ENCODE assay signal across 8 cellular contexts in the genomic region with DNA sequence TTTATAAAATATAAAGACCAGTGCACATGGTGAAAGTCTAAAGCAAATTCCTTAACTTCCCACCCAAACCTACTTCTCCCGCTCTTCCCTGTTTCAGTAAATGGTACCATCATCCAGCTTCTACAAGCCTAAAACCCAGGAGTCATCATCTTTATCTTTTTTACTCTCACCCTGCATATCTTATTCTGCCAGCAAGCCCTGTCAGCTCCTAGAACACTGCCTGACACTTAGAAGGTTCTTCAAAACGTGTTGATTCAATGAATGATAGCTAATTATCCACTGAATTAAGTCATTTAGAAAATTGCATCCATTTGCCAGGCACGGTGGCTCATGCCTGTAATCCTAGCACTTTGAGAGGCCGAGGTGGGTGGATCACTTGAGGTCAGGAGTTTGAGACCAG.
"Had no signal": no experiment of that assay in that cellular context is flagged by ENCODE, and none has a peak within 500 bp of the region (broad histone marks: within the 10 kb centered on the region; RNA-seq: fewer than 3 reads in every experiment).

No MANE protein-coding gene starts in this region.

- H3K4me2 ChIP-seq: KMS-11 had no signal

- DNase-seq: IMR-90, KBM-7, KG1 had no signal

- H3K27ac ChIP-seq: HL-60, KMS-11 had no signal

- ATAC-seq: HepG2 had no signal

- H3K36me3 Mint-ChIP-seq: IgD-negative memory B cell had no signal

- H3K4me1 Mint-ChIP-seq: IgD-negative memory B cell had no signal

- H3K27ac Mint-ChIP-seq: IgD-negative memory B cell had no signal

- FAIRE-seq: HepG2, HTR-8/SVneo had no signal

- H3K9ac ChIP-seq: KMS-11 had no signal

- H3K4me3 Mint-ChIP-seq: IgD-negative memory B cell had no signal
